15 cellular contexts compared by ENCODE assay signal in the genomic region with DNA sequence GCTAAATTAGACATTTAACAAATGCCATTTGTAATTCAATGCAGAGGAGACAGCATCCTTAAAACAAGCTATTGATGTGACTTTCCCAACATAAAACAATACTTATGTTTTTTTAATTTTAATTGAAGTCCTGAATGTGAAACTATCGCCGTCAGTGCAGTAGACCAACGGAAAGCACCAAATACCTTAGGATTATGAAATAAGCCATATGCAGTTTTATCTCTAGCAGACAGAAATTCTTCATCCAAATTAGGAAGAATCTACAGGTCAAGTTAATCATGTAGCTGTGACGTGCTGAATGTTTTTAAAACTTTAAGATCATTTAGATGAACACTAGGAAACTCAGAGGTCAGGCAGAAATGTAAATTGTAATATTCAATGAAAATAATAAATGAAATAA. TPM values are rescaled to one million over a fixed set of nuclear protein-coding genes. Genes with fewer than 3 reads are reported as not detected.
"Had no signal": no experiment of that assay in that cellular context is flagged by ENCODE, and none has a peak within 500 bp of the region (broad histone marks: within the 10 kb centered on the region; RNA-seq: fewer than 3 reads in every experiment).

No MANE protein-coding gene starts in this region.

- ATAC-seq: activated CD4-positive, alpha-beta T cell treated with anti-CD3 and anti-CD28 coated beads for 36 hours; left lobe of liver; stimulated activated effector memory CD8-positive, alpha-beta T cell treated with anti-CD3 and anti-CD28 coated beads, Interleukin-12 subunit alpha, Interleukin-12 subunit beta, amount 100 ng/mL, for 72 hours had no signal

- H3K27ac Mint-ChIP-seq: activated CD4-positive, alpha-beta T cell treated with anti-CD3 and anti-CD28 coated beads for 36 hours; activated T-helper 1 cell treated with anti-CD3 and anti-CD28 coated beads, Interleukin-12 subunit alpha, Interleukin-12 subunit beta, Interleukin-2, Interleukin-4 antibody, amounts not matched to agents 30 ng/mL and 10 ng/mL and 1 ng/mL, durations not matched to agents 14 hours and 24 hours and 36 hours; stimulated activated effector memory CD8-positive, alpha-beta T cell treated with anti-CD3 and anti-CD28 coated beads, Interleukin-12 subunit alpha, Interleukin-12 subunit beta, amount 100 ng/mL, for 72 hours had no signal

- H3K9me3 Mint-ChIP-seq: activated T-helper 1 cell treated with anti-CD3 and anti-CD28 coated beads, Interleukin-12 subunit alpha, Interleukin-12 subunit beta, Interleukin-2, Interleukin-4 antibody, amounts not matched to agents 30 ng/mL and 10 ng/mL and 1 ng/mL, durations not matched to agents 14 hours and 24 hours and 36 hours; central memory CD8-positive, alpha-beta T cell; stimulated activated effector memory CD8-positive, alpha-beta T cell treated with anti-CD3 and anti-CD28 coated beads, Interleukin-12 subunit alpha, Interleukin-12 subunit beta, amount 100 ng/mL, for 72 hours had no signal

- H3K9me3 ChIP-seq: esophagus muscularis mucosa, heart left ventricle, neutrophil, upper lobe of left lung had no signal

- H3K36me3 Mint-ChIP-seq: stimulated activated effector memory CD8-positive, alpha-beta T cell treated with anti-CD3 and anti-CD28 coated beads, Interleukin-12 subunit alpha, Interleukin-12 subunit beta, amount 100 ng/mL, for 72 hours had no signal

- H3K4me1 Mint-ChIP-seq: central memory CD8-positive, alpha-beta T cell; stimulated activated effector memory CD8-positive, alpha-beta T cell treated with anti-CD3 and anti-CD28 coated beads, Interleukin-12 subunit alpha, Interleukin-12 subunit beta, amount 100 ng/mL, for 72 hours had no signal

- H3K27ac ChIP-seq: foreskin keratinocyte, heart left ventricle, neutrophil had no signal

- H3K4me1 ChIP-seq: foreskin keratinocyte had no signal

- H3K36me3 ChIP-seq: esophagus muscularis mucosa, heart left ventricle, neutrophil, upper lobe of left lung had no signal

- DNase-seq: activated naive CD4-positive, alpha-beta T cell; foreskin keratinocyte; heart left ventricle; islet precursor cell; SHP77 treated with DMSO at 0.1 percent for 48 hours; small intestine; upper lobe of left lung had no signal

RNA-seq across cellular contexts. Expression of gene ST6GALNAC5, which starts 0.7 kb away (rescaled TPM):
- total RNA-seq: activated CD4-positive, alpha-beta T cell treated with anti-CD3 and anti-CD28 coated beads for 36 hours; activated T-helper 1 cell treated with anti-CD3 and anti-CD28 coated beads, Interleukin-12 subunit alpha, Interleukin-12 subunit beta, Interleukin-2, Interleukin-4 antibody, amounts not matched to agents 30 ng/mL and 10 ng/mL and 1 ng/mL, durations not matched to agents 14 hours and 24 hours and 36 hours; dermis blood vessel endothelial cell; left lobe of liver had no signal
